In the genomic region with DNA sequence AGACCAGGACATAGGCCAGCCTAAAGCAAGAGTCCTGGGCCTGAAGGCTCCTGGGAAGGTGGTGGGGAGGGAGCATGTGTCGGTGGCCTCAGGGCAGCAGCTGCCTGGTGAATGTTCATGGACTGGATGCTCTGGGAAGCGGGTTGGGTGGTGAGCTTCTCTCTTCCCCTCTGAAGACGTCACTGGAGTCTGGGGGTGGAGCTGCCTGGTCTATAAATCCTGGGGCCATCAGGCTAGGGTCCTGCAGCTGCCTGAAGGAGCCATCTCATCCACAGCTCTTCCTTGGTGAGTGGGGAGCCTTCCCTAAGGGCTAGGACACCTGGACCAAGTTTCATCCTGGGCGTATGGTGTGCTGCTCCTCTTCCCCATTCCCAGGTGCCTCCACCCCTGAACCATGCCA, we compare ENCODE assay signal across 15 cellular contexts. TPM values are rescaled to one million over a fixed set of nuclear protein-coding genes. Genes with fewer than 3 reads are reported as not detected.
DNase-seq lines count a peak whose midpoint lies in the region; FAIRE-seq and TF ChIP-seq lines count a peak whose summit lies in the region.
"Had no signal": no experiment of that assay in that cellular context is flagged by ENCODE, and none has a peak within 500 bp of the region (broad histone marks: within the 10 kb centered on the region; RNA-seq: fewer than 3 reads in every experiment).

A gene with protein sequence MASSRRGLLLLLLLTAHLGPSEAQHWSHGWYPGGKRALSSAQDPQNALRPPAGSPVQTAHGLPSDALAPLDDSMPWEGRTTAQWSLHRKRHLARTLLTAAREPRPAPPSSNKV (plus strand): TSS at position 242 of the 400 bp plus-strand sequence. CDS start 793 bp downstream, outside the sequence.

- H3K4me1 ChIP-seq in stomach smooth muscle (ENCODE audit: control insufficient read depth, insufficient read depth, low read length) (peaks cover 38% of the 10 kb centered on the region), PC-9 (replicated peaks; ENCODE audit: insufficient read depth) (0 out of 2 replicates have a peak, but pooled peaks cover 10% of the 10 kb centered on the region)

- no peaks in the 10 kb centered on the region for H3K27me3 Mint-ChIP-seq in activated CD4-positive, alpha-beta T cell treated with anti-CD3 and anti-CD28 coated beads, Interleukin-2, amount 10 ng/mL, durations not matched to agents 7 days and 5 days
- no peaks in the 10 kb centered on the region for H3K27me3 Mint-ChIP-seq in activated T-helper 1 cell treated with anti-CD3 and anti-CD28 coated beads, Interleukin-12 subunit alpha, Interleukin-12 subunit beta, Interleukin-2, Interleukin-4 antibody, amounts not matched to agents 30 ng/mL and 10 ng/mL and 1 ng/mL, durations not matched to agents 14 hours and 24 hours and 36 hours (ENCODE audit: insufficient read depth)

- no TSS peak for BruUV-seq in PC-9 (replicated peaks; lab: Mats Ljungman, UMichigan)

- intact Hi-C loops in activated T-helper 1 cell treated with anti-CD3 and anti-CD28 coated beads, Interleukin-12 subunit alpha, Interleukin-12 subunit beta, Interleukin-2, Interleukin-4 antibody, amounts not matched to agents 30 ng/mL and 10 ng/mL and 1 ng/mL, durations not matched to agents 14 hours and 24 hours and 36 hours (cut with micrococcal nuclease) = no loop called here
- intact Hi-C loops in PC-9 (cut with micrococcal nuclease; ENCODE audit: unreplicated experiment) = no loop called here

- no peak for FAIRE-seq in H54 (lab: Jason Lieb, UNC)

- no peak within 1 kb of the TSS for H3K9ac ChIP-seq in stomach smooth muscle (ENCODE audit: low read length in 2 of 2)

- H3K4me1 Mint-ChIP-seq in activated CD4-positive, alpha-beta T cell treated with anti-CD3 and anti-CD28 coated beads, Interleukin-2, amount 10 ng/mL, durations not matched to agents 7 days and 5 days = peaks cover 45% of the 10 kb centered on the region
- H3K4me1 Mint-ChIP-seq in activated T-helper 1 cell treated with anti-CD3 and anti-CD28 coated beads, Interleukin-12 subunit alpha, Interleukin-12 subunit beta, Interleukin-2, Interleukin-4 antibody, amounts not matched to agents 30 ng/mL and 10 ng/mL and 1 ng/mL, durations not matched to agents 14 hours and 24 hours and 36 hours (ENCODE audit: low read depth) = peaks cover 26% of the 10 kb centered on the region

- H3K4me3 Mint-ChIP-seq in activated CD4-positive, alpha-beta T cell treated with anti-CD3 and anti-CD28 coated beads, Interleukin-2, amount 10 ng/mL, durations not matched to agents 7 days and 5 days = peak within 1 kb of the TSS; percentile 10
- H3K4me3 Mint-ChIP-seq in activated T-helper 1 cell treated with anti-CD3 and anti-CD28 coated beads, Interleukin-12 subunit alpha, Interleukin-12 subunit beta, Interleukin-2, Interleukin-4 antibody, amounts not matched to agents 30 ng/mL and 10 ng/mL and 1 ng/mL, durations not matched to agents 14 hours and 24 hours and 36 hours = peak within 1 kb of the TSS; percentile 42

- TF ChIP-seq CTCF in PC-9 (conservative IDR thresholded peaks at IDR 0.05) = no peak

- H3F3A ChIP-seq in PC-9 (ENCODE audit: insufficient read depth, low read depth) = 0 out of 2 replicates have a peak, but pooled peaks cover 4% of the 10 kb centered on the region

- H3K9me2 ChIP-seq in PC-9 (ENCODE audit: insufficient read depth) = no peaks in the 10 kb centered on the region

- POLR2A ChIA-PET in activated CD4-positive, alpha-beta T cell treated with anti-CD3 and anti-CD28 coated beads, Interleukin-2, amount 10 ng/mL, durations not matched to agents 7 days and 5 days (lab: Charles Lee) = no interaction called here
- POLR2A ChIA-PET in PC-9 (lab: Charles Lee; ENCODE audit: unreplicated experiment) = interaction anchor here (0.6 to 0.7 kb wide), 2 partner anchors 34 to 788 kb away, joined by 4 to 24 read pairs; no protein-coding TSS in a partner anchor

- DNase-seq in activated CD4-positive, alpha-beta T cell treated with anti-CD3 and anti-CD28 coated beads, Interleukin-2, amount 10 ng/mL, durations not matched to agents 7 days and 5 days = no peak
- DNase-seq in activated CD4-positive, alpha-beta T cell treated with anti-CD3 and anti-CD28 coated beads for 48 hours = no peak
- DNase-seq in activated T-helper 1 cell treated with anti-CD3 and anti-CD28 coated beads, Interleukin-12 subunit alpha, Interleukin-12 subunit beta, Interleukin-2, Interleukin-4 antibody, amounts not matched to agents 30 ng/mL and 10 ng/mL and 1 ng/mL, durations not matched to agents 14 hours and 24 hours and 36 hours (ENCODE audit: low spot score) = no peak
- DNase-seq in left kidney (ENCODE audit: low read depth, low spot score) = peak; percentile 61
- DNase-seq in NCI-H1092 treated with DMSO at 0.1 percent for 48 hours (lab: John Stamatoyannopoulos, UW) = no peak
- DNase-seq in PC-9 = no peak
- no peak for DNase-seq in H54 (ENCODE audit: insufficient read length, low spot score)
- DNase-seq: ACHN; central memory CD4-positive, alpha-beta T cell; OCI-M1; stimulated activated CD4-positive, alpha-beta T cell treated with anti-CD3 and anti-CD28 coated beads, Interleukin-1b, Interleukin-23, amount 100 ng/mL, for 48 hours; T-helper 9 cell had no signal

- CTCF ChIA-PET in activated CD4-positive, alpha-beta T cell treated with anti-CD3 and anti-CD28 coated beads, Interleukin-2, amount 10 ng/mL, durations not matched to agents 7 days and 5 days (lab: Charles Lee) = interaction anchor here (0.8 to 1.0 kb wide), 2 partner anchors 13 to 23 kb away, joined by 3 read pairs; no protein-coding TSS in a partner anchor
- CTCF ChIA-PET in PC-9 (lab: Charles Lee) = interaction anchor here (0.5 kb wide), 1 partner anchor 10 kb away, joined by 3 read pairs; no protein-coding TSS in a partner anchor

- H3K4me3 ChIP-seq in stomach smooth muscle (ENCODE audit: low read length in 2 of 2) (no peak within 1 kb of the TSS), PC-9 (no peak within 1 kb of the TSS)

- H3K79me2 ChIP-seq in PC-9 (ENCODE audit: low read depth) = peaks cover 23% of the 10 kb centered on the region

- H3K27ac ChIP-seq in stomach smooth muscle (ENCODE audit: low read length) (peak within 1 kb of the TSS; percentile 81), PC-9 (no peak within 1 kb of the TSS)

- peaks cover 15 to 26% of the 10 kb centered on the region in 2 donors for H3K36me3 ChIP-seq in stomach smooth muscle (ENCODE audit: control insufficient read depth in 2 of 2, insufficient read depth in 2 of 2, low read length in 2 of 2)
- peaks cover 9% of the 10 kb centered on the region for H3K36me3 ChIP-seq in PC-9 (ENCODE audit: low read depth)

- H2AFZ ChIP-seq in PC-9 = no peak within 1 kb of the TSS

- peak within 1 kb of the TSS; percentile 21 for H3K27ac Mint-ChIP-seq in activated CD4-positive, alpha-beta T cell treated with anti-CD3 and anti-CD28 coated beads, Interleukin-2, amount 10 ng/mL, durations not matched to agents 7 days and 5 days
- no peak within 1 kb of the TSS for H3K27ac Mint-ChIP-seq in activated T-helper 1 cell treated with anti-CD3 and anti-CD28 coated beads, Interleukin-12 subunit alpha, Interleukin-12 subunit beta, Interleukin-2, Interleukin-4 antibody, amounts not matched to agents 30 ng/mL and 10 ng/mL and 1 ng/mL, durations not matched to agents 14 hours and 24 hours and 36 hours

- H3K27me3 ChIP-seq in stomach smooth muscle (ENCODE audit: control insufficient read depth in 1 of 2, insufficient read depth in 2 of 2, low read length in 2 of 2) = no peaks in the 10 kb centered on the region
- no peaks in the 10 kb centered on the region for H3K27me3 ChIP-seq in PC-9 (ENCODE audit: insufficient read depth, low read depth)
- H3K27me3 ChIP-seq: neutrophil had no signal

- TF ChIP-seq POLR2A in H54 (IDR thresholded peaks at IDR 0.05; ENCODE audit: low read depth, low read length) = no peak

- 0 out of 2 replicates have a peak, but pooled peaks cover 3% of the 10 kb centered on the region for H4K20me1 ChIP-seq in PC-9 (ENCODE audit: insufficient read depth)

- H3K9me3 Mint-ChIP-seq in activated CD4-positive, alpha-beta T cell treated with anti-CD3 and anti-CD28 coated beads, Interleukin-2, amount 10 ng/mL, durations not matched to agents 7 days and 5 days = no peaks in the 10 kb centered on the region
- no peaks in the 10 kb centered on the region for H3K9me3 Mint-ChIP-seq in activated T-helper 1 cell treated with anti-CD3 and anti-CD28 coated beads, Interleukin-12 subunit alpha, Interleukin-12 subunit beta, Interleukin-2, Interleukin-4 antibody, amounts not matched to agents 30 ng/mL and 10 ng/mL and 1 ng/mL, durations not matched to agents 14 hours and 24 hours and 36 hours

- H3K4me2 ChIP-seq in PC-9 = no peak within 1 kb of the TSS

- H3K9me3 ChIP-seq in stomach smooth muscle (ENCODE audit: control insufficient read depth in 2 of 2, low read length in 2 of 2) (no peaks in the 10 kb centered on the region), PC-9 (ENCODE audit: insufficient read depth, low read depth) (no peaks in the 10 kb centered on the region)
- H3K9me3 ChIP-seq: neutrophil had no signal

- H3K36me3 Mint-ChIP-seq in activated CD4-positive, alpha-beta T cell treated with anti-CD3 and anti-CD28 coated beads, Interleukin-2, amount 10 ng/mL, durations not matched to agents 7 days and 5 days (ENCODE audit: low read depth) = peaks cover 30% of the 10 kb centered on the region
- peaks cover 34% of the 10 kb centered on the region for H3K36me3 Mint-ChIP-seq in activated T-helper 1 cell treated with anti-CD3 and anti-CD28 coated beads, Interleukin-12 subunit alpha, Interleukin-12 subunit beta, Interleukin-2, Interleukin-4 antibody, amounts not matched to agents 30 ng/mL and 10 ng/mL and 1 ng/mL, durations not matched to agents 14 hours and 24 hours and 36 hours (ENCODE audit: low read depth)

RNA-seq across cellular contexts. Expression of the gene that starts here (rescaled TPM):
- total RNA-seq in activated CD4-positive, alpha-beta T cell treated with anti-CD3 and anti-CD28 coated beads, Interleukin-2, amount 10 ng/mL, durations not matched to agents 7 days and 5 days = 1 to 10 TPM; 1.2 to 2.0 TPM
- total RNA-seq in activated T-helper 1 cell treated with anti-CD3 and anti-CD28 coated beads, Interleukin-12 subunit alpha, Interleukin-12 subunit beta, Interleukin-2, Interleukin-4 antibody, amounts not matched to agents 30 ng/mL and 10 ng/mL and 1 ng/mL, durations not matched to agents 14 hours and 24 hours and 36 hours = 2.1 and 2.3 TPM in 2 replicates
- 0.65 and 1.1 TPM in 2 replicates for total RNA-seq in PC-9 (2021)
- total RNA-seq: Daoy had no signal
